In genomic region chr15:63504979-63505841, GRCh38 we compare ENCODE assay signal across 1 cellular context.
TF ChIP-seq lines count a peak whose summit lies in the region.

No MANE protein-coding gene starts in this region.

TF ChIP-seq in K562, 482 proteins besides CTCF, POLR2A, EP300 and RAD21 (continued from another document and continues in another):
- TF ChIP-seq IRF1 (CRISPR knock-in tag; IDR thresholded peaks at IDR 0.05; ENCODE audit: borderline replicate concordance) (no peak), TEAD1 (CRISPR knock-in tag; IDR thresholded peaks at IDR 0.05) (0 out of 4 replicates have a peak, but pooled peaks of 1 of the 2 experiments have one; percentile 36), BHLHE40 (IDR thresholded peaks at IDR 0.05; ENCODE audit: low read length) (peak; percentile 82), SRF (CRISPR knock-in tag; IDR thresholded peaks at IDR 0.05) (peak in 1 of 2 experiments; percentile 35; a peak in 1 of 4 replicates), TBL1XR1 (IDR thresholded peaks at IDR 0.05; ENCODE audit: low read length in 2 of 2) (no peak), NKRF (IDR thresholded peaks at IDR 0.05; ENCODE audit: borderline replicate concordance) (peak; percentile 42; the same call in 1 of the 2 replicates), ZZZ3 (IDR thresholded peaks at IDR 0.05) (no peak), ETS1 (conservative IDR thresholded peaks at IDR 0.05; ENCODE audit: control insufficient read depth, low read depth, low read length) (peak; percentile 57; the same call in 1 of the 2 replicates), SREBF1 (IDR thresholded peaks at IDR 0.05; ENCODE audit: borderline replicate concordance, low read depth, low read length) (no peak), CEBPB (tag; IDR thresholded peaks at IDR 0.05) (0 out of 2 replicates have a peak, but pooled peaks have one; percentile 13), FUS (optimal IDR thresholded peaks at IDR 0.05; ENCODE audit: low read depth, low read length) (no peak), ZFP36 (IDR thresholded peaks at IDR 0.05; ENCODE audit: low read depth, low read length, partially characterized antibody) (no peak), ERF (CRISPR knock-in tag; IDR thresholded peaks at IDR 0.05) (no peak), LARP7 (IDR thresholded peaks at IDR 0.05) (no peak), RB1 (IDR thresholded peaks at IDR 0.05; ENCODE audit: low read depth) (peak; percentile 81), ZNF592 (IDR thresholded peaks at IDR 0.05) (peak; percentile 72), ZNF217 (CRISPR knock-in tag; IDR thresholded peaks at IDR 0.05) (no peak), FIP1L1 (IDR thresholded peaks at IDR 0.05; ENCODE audit: low read depth, low read length, poor library complexity, severe bottlenecking) (peak; percentile 65), FOXO4 (CRISPR knock-in tag; IDR thresholded peaks at IDR 0.05) (no peak), RBM34 (IDR thresholded peaks at IDR 0.05; ENCODE audit: borderline replicate concordance, insufficient read depth, low read length) (no peak), SOX6 (IDR thresholded peaks at IDR 0.05) (0 out of 2 replicates have a peak, but pooled peaks have one; percentile 6), RBM39 (optimal IDR thresholded peaks at IDR 0.05; ENCODE audit: low read depth, low read length) (no peak), GTF2F1 (IDR thresholded peaks at IDR 0.05; ENCODE audit: low read depth, low read length) (no peak), PHTF2 (CRISPR knock-in tag; IDR thresholded peaks at IDR 0.05) (no peak), CBFA2T3 (IDR thresholded peaks at IDR 0.05) (no peak), ASH1L (IDR thresholded peaks at IDR 0.05; ENCODE audit: borderline replicate concordance, low read depth, partially characterized antibody) (no peak), NRF1 (conservative IDR thresholded peaks at IDR 0.05 in 1 of 2, IDR thresholded peaks at IDR 0.05 in 1 of 2) (0 out of 4 replicates have a peak, but pooled peaks of 1 of the 2 experiments have one; percentile 5), ZNF830 (CRISPR knock-in tag; IDR thresholded peaks at IDR 0.05) (no peak), CHD1 (IDR thresholded peaks at IDR 0.05; ENCODE audit: low read length) (peak; percentile 19), KLF10 (CRISPR knock-in tag; IDR thresholded peaks at IDR 0.05) (no peak), GABPB1 (CRISPR knock-in tag; IDR thresholded peaks at IDR 0.05) (0 out of 2 replicates have a peak, but pooled peaks have one; percentile 11), RBM14 (IDR thresholded peaks at IDR 0.05; ENCODE audit: borderline replicate concordance, insufficient read depth, low read depth, low read length) (no peak), ATF4 (CRISPR knock-in tag; IDR thresholded peaks at IDR 0.05) (no peak), TAF15 (IDR thresholded peaks at IDR 0.05; ENCODE audit: low read depth, low read length) (no peak), MITF (IDR thresholded peaks at IDR 0.05) (no peak), MCM5 (IDR thresholded peaks at IDR 0.05; ENCODE audit: low read depth) (no peak)
- TF ChIP-seq, protein P1, sequence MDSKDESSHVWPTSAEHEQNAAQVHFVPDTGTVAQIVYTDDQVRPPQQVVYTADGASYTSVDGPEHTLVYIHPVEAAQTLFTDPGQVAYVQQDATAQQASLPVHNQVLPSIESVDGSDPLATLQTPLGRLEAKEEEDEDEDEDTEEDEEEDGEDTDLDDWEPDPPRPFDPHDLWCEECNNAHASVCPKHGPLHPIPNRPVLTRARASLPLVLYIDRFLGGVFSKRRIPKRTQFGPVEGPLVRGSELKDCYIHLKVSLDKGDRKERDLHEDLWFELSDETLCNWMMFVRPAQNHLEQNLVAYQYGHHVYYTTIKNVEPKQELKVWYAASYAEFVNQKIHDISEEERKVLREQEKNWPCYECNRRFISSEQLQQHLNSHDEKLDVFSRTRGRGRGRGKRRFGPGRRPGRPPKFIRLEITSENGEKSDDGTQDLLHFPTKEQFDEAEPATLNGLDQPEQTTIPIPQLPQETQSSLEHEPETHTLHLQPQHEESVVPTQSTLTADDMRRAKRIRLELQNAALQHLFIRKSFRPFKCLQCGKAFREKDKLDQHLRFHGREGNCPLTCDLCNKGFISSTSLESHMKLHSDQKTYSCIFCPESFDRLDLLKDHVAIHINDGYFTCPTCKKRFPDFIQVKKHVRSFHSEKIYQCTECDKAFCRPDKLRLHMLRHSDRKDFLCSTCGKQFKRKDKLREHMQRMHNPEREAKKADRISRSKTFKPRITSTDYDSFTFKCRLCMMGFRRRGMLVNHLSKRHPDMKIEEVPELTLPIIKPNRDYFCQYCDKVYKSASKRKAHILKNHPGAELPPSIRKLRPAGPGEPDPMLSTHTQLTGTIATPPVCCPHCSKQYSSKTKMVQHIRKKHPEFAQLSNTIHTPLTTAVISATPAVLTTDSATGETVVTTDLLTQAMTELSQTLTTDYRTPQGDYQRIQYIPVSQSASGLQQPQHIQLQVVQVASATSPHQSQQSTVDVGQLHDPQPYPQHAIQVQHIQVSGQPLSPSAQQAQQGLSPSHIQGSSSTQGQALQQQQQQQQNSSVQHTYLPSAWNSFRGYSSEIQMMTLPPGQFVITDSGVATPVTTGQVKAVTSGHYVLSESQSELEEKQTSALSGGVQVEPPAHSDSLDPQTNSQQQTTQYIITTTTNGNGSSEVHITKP (IDR thresholded peaks at IDR 0.05; ENCODE audit: partially characterized antibody): peak; percentile 18
- TF ChIP-seq, protein P2, sequence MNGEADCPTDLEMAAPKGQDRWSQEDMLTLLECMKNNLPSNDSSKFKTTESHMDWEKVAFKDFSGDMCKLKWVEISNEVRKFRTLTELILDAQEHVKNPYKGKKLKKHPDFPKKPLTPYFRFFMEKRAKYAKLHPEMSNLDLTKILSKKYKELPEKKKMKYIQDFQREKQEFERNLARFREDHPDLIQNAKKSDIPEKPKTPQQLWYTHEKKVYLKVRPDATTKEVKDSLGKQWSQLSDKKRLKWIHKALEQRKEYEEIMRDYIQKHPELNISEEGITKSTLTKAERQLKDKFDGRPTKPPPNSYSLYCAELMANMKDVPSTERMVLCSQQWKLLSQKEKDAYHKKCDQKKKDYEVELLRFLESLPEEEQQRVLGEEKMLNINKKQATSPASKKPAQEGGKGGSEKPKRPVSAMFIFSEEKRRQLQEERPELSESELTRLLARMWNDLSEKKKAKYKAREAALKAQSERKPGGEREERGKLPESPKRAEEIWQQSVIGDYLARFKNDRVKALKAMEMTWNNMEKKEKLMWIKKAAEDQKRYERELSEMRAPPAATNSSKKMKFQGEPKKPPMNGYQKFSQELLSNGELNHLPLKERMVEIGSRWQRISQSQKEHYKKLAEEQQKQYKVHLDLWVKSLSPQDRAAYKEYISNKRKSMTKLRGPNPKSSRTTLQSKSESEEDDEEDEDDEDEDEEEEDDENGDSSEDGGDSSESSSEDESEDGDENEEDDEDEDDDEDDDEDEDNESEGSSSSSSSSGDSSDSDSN (IDR thresholded peaks at IDR 0.05; ENCODE audit: borderline replicate concordance in 1 of 2, low read depth in 2 of 2, low read length in 2 of 2): peak in 1 of 2 experiments; percentile 87; a peak in 3 of 4 replicates
- TF ChIP-seq, protein P3, sequence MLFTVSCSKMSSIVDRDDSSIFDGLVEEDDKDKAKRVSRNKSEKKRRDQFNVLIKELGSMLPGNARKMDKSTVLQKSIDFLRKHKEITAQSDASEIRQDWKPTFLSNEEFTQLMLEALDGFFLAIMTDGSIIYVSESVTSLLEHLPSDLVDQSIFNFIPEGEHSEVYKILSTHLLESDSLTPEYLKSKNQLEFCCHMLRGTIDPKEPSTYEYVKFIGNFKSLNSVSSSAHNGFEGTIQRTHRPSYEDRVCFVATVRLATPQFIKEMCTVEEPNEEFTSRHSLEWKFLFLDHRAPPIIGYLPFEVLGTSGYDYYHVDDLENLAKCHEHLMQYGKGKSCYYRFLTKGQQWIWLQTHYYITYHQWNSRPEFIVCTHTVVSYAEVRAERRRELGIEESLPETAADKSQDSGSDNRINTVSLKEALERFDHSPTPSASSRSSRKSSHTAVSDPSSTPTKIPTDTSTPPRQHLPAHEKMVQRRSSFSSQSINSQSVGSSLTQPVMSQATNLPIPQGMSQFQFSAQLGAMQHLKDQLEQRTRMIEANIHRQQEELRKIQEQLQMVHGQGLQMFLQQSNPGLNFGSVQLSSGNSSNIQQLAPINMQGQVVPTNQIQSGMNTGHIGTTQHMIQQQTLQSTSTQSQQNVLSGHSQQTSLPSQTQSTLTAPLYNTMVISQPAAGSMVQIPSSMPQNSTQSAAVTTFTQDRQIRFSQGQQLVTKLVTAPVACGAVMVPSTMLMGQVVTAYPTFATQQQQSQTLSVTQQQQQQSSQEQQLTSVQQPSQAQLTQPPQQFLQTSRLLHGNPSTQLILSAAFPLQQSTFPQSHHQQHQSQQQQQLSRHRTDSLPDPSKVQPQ (CRISPR knock-in tag; IDR thresholded peaks at IDR 0.05; ENCODE audit: borderline replicate concordance): no peak
